In genomic region chr14:22002860-22003284, GRCh38 we compare ENCODE assay signal across 8 cellular contexts.
DNase-seq lines count a peak whose midpoint lies in the region; ATAC-seq and TF ChIP-seq lines count a peak whose summit lies in the region.
"Had no signal": no experiment of that assay in that cellular context is flagged by ENCODE, and none has a peak within 500 bp of the region (broad histone marks: within the 10 kb centered on the region; RNA-seq: fewer than 3 reads in every experiment).

No MANE protein-coding gene starts in this region.

- H4K20me1 ChIP-seq in KMS-11 (ENCODE audit: insufficient read depth) = no peaks in the 10 kb centered on the region

- ATAC-seq in activated CD4-positive, CD25-positive, alpha-beta regulatory T cell treated with anti-CD3 and anti-CD28 coated beads, Interleukin-2, amount 50 U/mL, for 24 hours = peak; percentile 72 to 77
- ATAC-seq in HG02610 (IDR thresholded peaks at IDR 0.05; ENCODE audit: unreplicated experiment) = no peak

- DNase-seq in chondrocyte (ENCODE audit: low spot score) (no peak), NCI-H187 treated with DMSO at 0.1 percent for 48 hours (lab: John Stamatoyannopoulos, UW) (no peak), globus pallidus (ENCODE audit: low spot score) (no peak)
- peak; percentile 57 for DNase-seq in stimulated activated CD4-positive, alpha-beta T cell treated with anti-CD3 and anti-CD28 coated beads, Interleukin-2, amount 100 ng/mL, for 4 hours (ENCODE audit: low read depth)

- H3K27me3 Mint-ChIP-seq in chondrocyte (ENCODE audit: low read depth) = no peaks in the 10 kb centered on the region

- peaks cover 9% of the 10 kb centered on the region for H3K9me3 Mint-ChIP-seq in chondrocyte (ENCODE audit: low read depth)

- H3K4me3 ChIP-seq in KMS-11 (IDR thresholded peaks at IDR 0.05; ENCODE audit: insufficient read depth, low read depth, low read length) = no peak overlapping the region
- H3K4me3 ChIP-seq: SJSA1 had no signal

- no peaks in the 10 kb centered on the region for H3K4me1 Mint-ChIP-seq in chondrocyte (ENCODE audit: low read depth)

- no peak overlapping the region for H3K4me2 ChIP-seq in KMS-11

- TF ChIP-seq CTCF in KMS-11 (conservative IDR thresholded peaks at IDR 0.05; ENCODE audit: low read depth, low read length) (peak; percentile 57), chondrocyte (IDR thresholded peaks at IDR 0.05) (peak; percentile 29)

- H3K9ac ChIP-seq in KMS-11 = no peak overlapping the region

- no peak overlapping the region for H3K4me3 Mint-ChIP-seq in chondrocyte (ENCODE audit: unreplicated experiment)

- no peaks in the 10 kb centered on the region for H3K27me3 ChIP-seq in KMS-11 (ENCODE audit: insufficient read depth, low read depth)
- H3K27me3 ChIP-seq: SJSA1 had no signal

- H2AFZ ChIP-seq in KMS-11 (ENCODE audit: low read depth) = peak overlapping the region; percentile 41; the same call in 1 of the 2 replicates

- H3K4me1 ChIP-seq in KMS-11 (ENCODE audit: low read depth, poor library complexity, severe bottlenecking) = no peaks in the 10 kb centered on the region
- H3K4me1 ChIP-seq: SJSA1 had no signal

- H3K79me2 ChIP-seq in KMS-11 (ENCODE audit: insufficient read depth, low read depth) = no peaks in the 10 kb centered on the region

- no peak overlapping the region for H3K27ac Mint-ChIP-seq in chondrocyte (ENCODE audit: unreplicated experiment)

- H3K36me3 ChIP-seq in KMS-11 (ENCODE audit: insufficient read depth) = no peaks in the 10 kb centered on the region
- H3K36me3 ChIP-seq: SJSA1 had no signal

- H3K27ac ChIP-seq in KMS-11 = no peak overlapping the region
- H3K27ac ChIP-seq: SJSA1 had no signal

- H3K36me3 Mint-ChIP-seq in chondrocyte (ENCODE audit: low read depth) = no peaks in the 10 kb centered on the region
